Comparison of ENCODE assay signal across 19 cellular contexts in the genomic region with DNA sequence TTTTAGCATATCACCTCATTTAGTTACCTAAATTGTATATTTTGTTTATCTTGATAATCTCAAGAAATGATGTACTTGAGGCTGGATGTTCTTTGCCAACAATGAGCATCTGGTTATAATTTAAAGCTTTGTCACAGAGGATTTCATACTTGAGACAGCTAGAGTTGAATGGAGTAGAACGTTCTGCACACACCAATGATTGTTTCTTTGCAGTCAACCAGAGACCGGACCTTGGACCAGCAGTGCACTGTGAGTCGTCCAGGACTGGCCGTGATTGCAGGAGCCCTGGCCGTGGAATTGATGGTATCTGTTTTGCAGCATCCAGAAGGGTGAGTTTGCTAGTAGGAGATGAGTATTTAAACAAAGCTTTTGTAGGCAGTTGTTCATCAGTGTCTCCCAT.
DNase-seq lines count a peak whose midpoint lies in the region; ATAC-seq and TF ChIP-seq lines count a peak whose summit lies in the region.
"Had no signal": no experiment of that assay in that cellular context is flagged by ENCODE, and none has a peak within 500 bp of the region (broad histone marks: within the 10 kb centered on the region; RNA-seq: fewer than 3 reads in every experiment).

No MANE protein-coding gene starts in this region.

- no peak overlapping the region for H3K4me3 Mint-ChIP-seq in activated CD4-positive, alpha-beta T cell treated with anti-CD3 and anti-CD28 coated beads, Interleukin-2, amount 10 ng/mL, durations not matched to agents 24 days and 14 days
- no peak overlapping the region for H3K4me3 Mint-ChIP-seq in activated CD4-positive, alpha-beta T cell treated with anti-CD3 and anti-CD28 coated beads for 36 hours
- no peak overlapping the region for H3K4me3 Mint-ChIP-seq in neural progenitor cell
- H3K4me3 Mint-ChIP-seq: CD4-positive, CD25-positive, alpha-beta regulatory T cell had no signal

- H3K27me3 Mint-ChIP-seq in activated CD4-positive, alpha-beta T cell treated with anti-CD3 and anti-CD28 coated beads, Interleukin-2, amount 10 ng/mL, durations not matched to agents 24 days and 14 days, result no peaks in the 10 kb centered on the region
- no peaks in the 10 kb centered on the region for H3K27me3 Mint-ChIP-seq in activated CD4-positive, alpha-beta T cell treated with anti-CD3 and anti-CD28 coated beads for 36 hours
- H3K27me3 Mint-ChIP-seq in neural progenitor cell (ENCODE audit: insufficient read depth, low read depth), result peaks cover 4% of the 10 kb centered on the region
- H3K27me3 Mint-ChIP-seq: CD4-positive, CD25-positive, alpha-beta regulatory T cell had no signal

- no peaks in the 10 kb centered on the region for H3K9me3 Mint-ChIP-seq in activated CD4-positive, alpha-beta T cell treated with anti-CD3 and anti-CD28 coated beads, Interleukin-2, amount 10 ng/mL, durations not matched to agents 24 days and 14 days
- H3K9me3 Mint-ChIP-seq in activated CD4-positive, alpha-beta T cell treated with anti-CD3 and anti-CD28 coated beads for 36 hours (ENCODE audit: low read depth), result no peaks in the 10 kb centered on the region
- no peaks in the 10 kb centered on the region for H3K9me3 Mint-ChIP-seq in neural progenitor cell
- H3K9me3 Mint-ChIP-seq: CD4-positive, CD25-positive, alpha-beta regulatory T cell had no signal

- peaks cover 6% of the 10 kb centered on the region for H3K4me1 Mint-ChIP-seq in activated CD4-positive, alpha-beta T cell treated with anti-CD3 and anti-CD28 coated beads, Interleukin-2, amount 10 ng/mL, durations not matched to agents 24 days and 14 days
- peaks cover 12% of the 10 kb centered on the region for H3K4me1 Mint-ChIP-seq in activated CD4-positive, alpha-beta T cell treated with anti-CD3 and anti-CD28 coated beads for 36 hours
- peaks cover 39% of the 10 kb centered on the region for H3K4me1 Mint-ChIP-seq in neural progenitor cell

- H3K4me2 ChIP-seq in neural progenitor cell, result no peak overlapping the region

- H2AFZ ChIP-seq in neural progenitor cell (replicated peaks), result no peak overlapping the region

- intact Hi-C loops in activated CD4-positive, alpha-beta T cell treated with anti-CD3 and anti-CD28 coated beads, Interleukin-2, amount 10 ng/mL, durations not matched to agents 24 days and 14 days (cut with micrococcal nuclease), result no loop called here
- intact Hi-C loops in activated CD4-positive, alpha-beta T cell treated with anti-CD3 and anti-CD28 coated beads for 36 hours (cut with DNase I, micrococcal nuclease), result no loop called here

- no peak overlapping the region for H3K9ac ChIP-seq in neural progenitor cell

- peaks cover 3% of the 10 kb centered on the region for H3K36me3 ChIP-seq in neural progenitor cell

- no peak overlapping the region for H3K4me3 ChIP-seq in neural progenitor cell

- peaks cover 18% of the 10 kb centered on the region for H3F3A ChIP-seq in neural progenitor cell (ENCODE audit: low read depth)

- no peaks in the 10 kb centered on the region for H3K79me2 ChIP-seq in neural progenitor cell (ENCODE audit: low read depth)

- no peak for TF ChIP-seq CTCF in neural progenitor cell (IDR thresholded peaks at IDR 0.05)

- no peaks in the 10 kb centered on the region for H3K9me3 ChIP-seq in neural progenitor cell (ENCODE audit: low read depth)

- H3K27ac Mint-ChIP-seq in activated CD4-positive, alpha-beta T cell treated with anti-CD3 and anti-CD28 coated beads, Interleukin-2, amount 10 ng/mL, durations not matched to agents 24 days and 14 days, result peak overlapping the region; percentile 22
- no peak overlapping the region for H3K27ac Mint-ChIP-seq in activated CD4-positive, alpha-beta T cell treated with anti-CD3 and anti-CD28 coated beads for 36 hours
- H3K27ac Mint-ChIP-seq in neural progenitor cell, result peak overlapping the region; percentile 84

- POLR2A ChIA-PET in activated CD4-positive, alpha-beta T cell treated with anti-CD3 and anti-CD28 coated beads for 36 hours (lab: Charles Lee), result no interaction called here

- CTCF ChIA-PET in activated CD4-positive, alpha-beta T cell treated with anti-CD3 and anti-CD28 coated beads for 36 hours (lab: Charles Lee), result interaction anchor here (1.4 kb wide), 1 partner anchor 17 kb away, joined by 5 read pairs; no protein-coding TSS in a partner anchor

- DNase-seq in activated CD4-positive, alpha-beta T cell treated with anti-CD3 and anti-CD28 coated beads, Interleukin-2, amount 10 ng/mL, durations not matched to agents 24 days and 14 days, result no peak
- no peak for DNase-seq in activated CD4-positive, alpha-beta T cell treated with anti-CD3 and anti-CD28 coated beads for 36 hours
- DNase-seq in RPMI7951 (ENCODE audit: low read depth) (peak; percentile 28), fibroblast of gingiva (ENCODE audit: low read depth) (peak; percentile 72), neural progenitor cell (ENCODE audit: low spot score) (no peak), NCI-H1417 (lab: John Stamatoyannopoulos, UW) (no peak), NCI-H2029 treated with DMSO at 0.1 percent for 48 hours (lab: John Stamatoyannopoulos, UW) (no peak)
- no peak for DNase-seq in stimulated activated CD4-positive, alpha-beta T cell treated with anti-CD3 and anti-CD28 coated beads, Interleukin-4, amount 100 ng/mL, for 24 hours
- DNase-seq: AML-193; CD4-positive, CD25-positive, alpha-beta regulatory T cell; GF-D8; KBM-7; NCI-H2107; NCI-H446; NCI-H774; SHP77 treated with DMSO at 0.1 percent for 48 hours had no signal

- H4K20me1 ChIP-seq in neural progenitor cell (ENCODE audit: low read depth), result no peaks in the 10 kb centered on the region

- peaks cover 16% of the 10 kb centered on the region for H3K4me1 ChIP-seq in neural progenitor cell

- no peaks in the 10 kb centered on the region for H3K27me3 ChIP-seq in neural progenitor cell

- no peak for ATAC-seq in activated CD4-positive, alpha-beta T cell treated with anti-CD3 and anti-CD28 coated beads for 36 hours
- ATAC-seq: Panc1 had no signal

- peaks cover 48% of the 10 kb centered on the region for H3K36me3 Mint-ChIP-seq in activated CD4-positive, alpha-beta T cell treated with anti-CD3 and anti-CD28 coated beads, Interleukin-2, amount 10 ng/mL, durations not matched to agents 24 days and 14 days (ENCODE audit: low read depth)
- H3K36me3 Mint-ChIP-seq in activated CD4-positive, alpha-beta T cell treated with anti-CD3 and anti-CD28 coated beads for 36 hours (ENCODE audit: low read depth), result peaks cover 39% of the 10 kb centered on the region
- H3K36me3 Mint-ChIP-seq in neural progenitor cell, result peaks cover 22% of the 10 kb centered on the region

- H3K27ac ChIP-seq in neural progenitor cell, result no peak overlapping the region
- H3K27ac ChIP-seq: 22Rv1, HL-60 had no signal

Comparison
In these comparisons a context has a peak if more than half of its experiments do, and no peak if none do; other contexts are left out.
1. DNase-seq: peak in RPMI7951 (single experiment) and fibroblast of gingiva (single experiment); none in activated CD4-positive, alpha-beta T cell treated with anti-CD3 and anti-CD28 coated beads, Interleukin-2, amount 10 ng/mL, durations not matched to agents 24 days and 14 days (single experiment), activated CD4-positive, alpha-beta T cell treated with anti-CD3 and anti-CD28 coated beads for 36 hours (single experiment), neural progenitor cell (single experiment), NCI-H1417 (0 of 3), NCI-H2029 treated with DMSO at 0.1 percent for 48 hours (single experiment) and stimulated activated CD4-positive, alpha-beta T cell treated with anti-CD3 and anti-CD28 coated beads, Interleukin-4, amount 100 ng/mL, for 24 hours (single experiment).